Comparison of ENCODE assay signal across 1 cellular context in the genomic region with DNA sequence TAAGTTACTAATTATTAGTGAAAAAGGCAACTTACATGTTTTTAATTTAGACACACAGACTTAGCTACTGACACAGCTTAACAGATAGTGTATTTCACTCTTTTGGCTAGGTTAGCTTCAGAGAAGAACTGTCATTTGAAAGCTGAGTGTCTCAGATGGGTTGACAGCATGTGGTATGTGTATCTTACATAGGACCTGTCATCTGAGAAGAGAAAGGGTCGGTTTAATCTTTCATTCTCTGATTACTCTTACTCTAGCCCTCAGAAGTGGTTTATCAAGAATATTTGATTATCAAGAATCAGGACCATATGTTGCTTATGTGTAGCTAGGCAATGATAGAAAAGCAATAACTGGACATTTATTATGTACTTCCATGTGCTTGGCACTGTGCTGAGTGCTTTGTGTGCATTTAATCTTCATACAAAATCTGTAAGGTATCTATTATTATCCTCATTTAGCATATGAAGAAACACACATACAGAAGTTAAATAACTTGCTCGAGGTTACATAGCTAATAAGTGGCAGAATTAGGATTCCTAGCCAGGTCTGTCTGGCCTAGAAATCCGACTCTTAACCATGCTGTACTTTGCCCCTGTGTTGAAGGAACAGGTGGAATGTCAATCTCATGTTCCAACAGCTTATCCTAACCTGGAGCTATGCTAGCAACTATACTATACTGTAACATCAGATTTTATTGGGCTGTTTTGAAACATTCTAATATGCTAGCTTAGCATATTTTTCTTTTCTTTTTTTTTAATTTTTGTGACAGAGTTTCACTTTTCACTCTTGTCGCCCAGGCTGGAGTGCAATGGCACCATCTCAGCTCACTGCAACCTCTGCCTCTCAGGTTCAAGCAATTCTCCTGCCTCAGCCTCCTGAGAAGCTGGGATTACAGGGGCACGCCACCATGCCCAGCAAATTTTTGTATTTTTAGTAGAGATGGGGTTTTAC.
A peak's percentile ranks its signal among the peaks of the same experiment; 100 is the strongest.
TF ChIP-seq lines count a peak whose summit lies in the region.

No MANE protein-coding gene starts in this region.

TF ChIP-seq in SK-N-SH treated with all-trans-retinoic acid at 6 μM for 48 hours, 23 proteins besides CTCF, POLR2A, EP300 and RAD21 (continued from another document):
- TF ChIP-seq, protein P1, sequence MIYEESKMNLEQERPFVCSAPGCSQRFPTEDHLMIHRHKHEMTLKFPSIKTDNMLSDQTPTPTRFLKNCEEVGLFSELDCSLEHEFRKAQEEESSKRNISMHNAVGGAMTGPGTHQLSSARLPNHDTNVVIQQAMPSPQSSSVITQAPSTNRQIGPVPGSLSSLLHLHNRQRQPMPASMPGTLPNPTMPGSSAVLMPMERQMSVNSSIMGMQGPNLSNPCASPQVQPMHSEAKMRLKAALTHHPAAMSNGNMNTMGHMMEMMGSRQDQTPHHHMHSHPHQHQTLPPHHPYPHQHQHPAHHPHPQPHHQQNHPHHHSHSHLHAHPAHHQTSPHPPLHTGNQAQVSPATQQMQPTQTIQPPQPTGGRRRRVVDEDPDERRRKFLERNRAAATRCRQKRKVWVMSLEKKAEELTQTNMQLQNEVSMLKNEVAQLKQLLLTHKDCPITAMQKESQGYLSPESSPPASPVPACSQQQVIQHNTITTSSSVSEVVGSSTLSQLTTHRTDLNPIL (CRISPR knock-in tag; IDR thresholded peaks at IDR 0.05; ENCODE audit: low read depth), result no peak
- TF ChIP-seq OSR1 (CRISPR knock-in tag; IDR thresholded peaks at IDR 0.05) (no peak), ESRRG (CRISPR knock-in tag; IDR thresholded peaks at IDR 0.05) (no peak), BACH2 (CRISPR knock-in tag; IDR thresholded peaks at IDR 0.05; ENCODE audit: borderline replicate concordance) (no peak), ZNF70 (CRISPR knock-in tag; IDR thresholded peaks at IDR 0.05) (no peak), ZNF8 (CRISPR knock-in tag; IDR thresholded peaks at IDR 0.05) (no peak)
- TF ChIP-seq, protein P2, sequence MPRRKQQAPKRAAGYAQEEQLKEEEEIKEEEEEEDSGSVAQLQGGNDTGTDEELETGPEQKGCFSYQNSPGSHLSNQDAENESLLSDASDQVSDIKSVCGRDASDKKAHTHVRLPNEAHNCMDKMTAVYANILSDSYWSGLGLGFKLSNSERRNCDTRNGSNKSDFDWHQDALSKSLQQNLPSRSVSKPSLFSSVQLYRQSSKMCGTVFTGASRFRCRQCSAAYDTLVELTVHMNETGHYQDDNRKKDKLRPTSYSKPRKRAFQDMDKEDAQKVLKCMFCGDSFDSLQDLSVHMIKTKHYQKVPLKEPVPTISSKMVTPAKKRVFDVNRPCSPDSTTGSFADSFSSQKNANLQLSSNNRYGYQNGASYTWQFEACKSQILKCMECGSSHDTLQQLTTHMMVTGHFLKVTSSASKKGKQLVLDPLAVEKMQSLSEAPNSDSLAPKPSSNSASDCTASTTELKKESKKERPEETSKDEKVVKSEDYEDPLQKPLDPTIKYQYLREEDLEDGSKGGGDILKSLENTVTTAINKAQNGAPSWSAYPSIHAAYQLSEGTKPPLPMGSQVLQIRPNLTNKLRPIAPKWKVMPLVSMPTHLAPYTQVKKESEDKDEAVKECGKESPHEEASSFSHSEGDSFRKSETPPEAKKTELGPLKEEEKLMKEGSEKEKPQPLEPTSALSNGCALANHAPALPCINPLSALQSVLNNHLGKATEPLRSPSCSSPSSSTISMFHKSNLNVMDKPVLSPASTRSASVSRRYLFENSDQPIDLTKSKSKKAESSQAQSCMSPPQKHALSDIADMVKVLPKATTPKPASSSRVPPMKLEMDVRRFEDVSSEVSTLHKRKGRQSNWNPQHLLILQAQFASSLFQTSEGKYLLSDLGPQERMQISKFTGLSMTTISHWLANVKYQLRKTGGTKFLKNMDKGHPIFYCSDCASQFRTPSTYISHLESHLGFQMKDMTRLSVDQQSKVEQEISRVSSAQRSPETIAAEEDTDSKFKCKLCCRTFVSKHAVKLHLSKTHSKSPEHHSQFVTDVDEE (CRISPR knock-in tag; IDR thresholded peaks at IDR 0.05), result 0 out of 2 replicates have a peak, but pooled peaks have one; percentile 57
